Comparison of ENCODE assay signal across 1 cellular context in the genomic region with DNA sequence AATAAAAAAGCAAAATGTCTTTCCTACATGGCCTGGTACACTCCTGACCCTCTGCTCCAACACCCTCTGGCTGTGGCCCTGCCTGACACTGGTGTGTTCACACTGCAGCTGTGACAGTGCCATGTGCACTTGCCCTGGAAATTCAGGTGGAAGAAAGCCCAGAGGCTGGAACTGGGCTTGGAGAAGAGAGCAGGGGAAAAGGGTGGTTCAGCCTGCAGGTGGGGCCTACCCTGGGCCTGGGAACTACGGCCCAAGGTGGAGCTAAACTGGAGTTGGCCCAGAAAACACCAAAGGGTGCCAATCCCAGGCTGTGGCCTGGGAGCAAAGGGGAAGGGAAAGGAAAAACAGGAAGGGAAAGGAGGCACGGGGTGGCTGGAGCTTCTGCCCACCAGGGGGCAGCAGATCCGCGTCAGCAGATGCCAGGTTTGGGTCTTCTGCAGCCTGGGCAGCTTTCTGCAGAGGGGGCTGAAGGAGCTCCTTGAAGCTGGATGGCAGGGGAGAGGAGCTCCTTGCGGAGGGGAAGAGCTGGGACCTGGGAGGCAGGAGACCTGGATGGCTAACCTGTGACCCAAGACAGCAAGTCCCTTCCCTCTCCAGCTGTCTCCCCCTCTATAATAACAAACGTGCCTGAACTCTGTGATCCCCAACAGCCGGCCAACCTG.
A peak's percentile ranks its signal among the peaks of the same experiment; 100 is the strongest.
TF ChIP-seq lines count a peak whose summit lies in the region.

No MANE protein-coding gene starts in this region.

TF ChIP-seq in K562, 482 proteins besides CTCF, POLR2A, EP300 and RAD21 (continued from another document):
- TF ChIP-seq NFATC3 (IDR thresholded peaks at IDR 0.05) (no peak), FOXP4 (CRISPR knock-in tag; IDR thresholded peaks at IDR 0.05; ENCODE audit: borderline replicate concordance) (0 out of 2 replicates have a peak, but pooled peaks have one; percentile 20), ARID2 (IDR thresholded peaks at IDR 0.05) (peak; percentile 62; the same call in 1 of the 2 replicates), SP1 (CRISPR knock-in tag; IDR thresholded peaks at IDR 0.05) (0 out of 2 replicates have a peak, but pooled peaks have one; percentile 22), KDM1A (IDR thresholded peaks at IDR 0.05) (no peak), CREB1 (IDR thresholded peaks at IDR 0.05) (no peak), CREB1 (CRISPR knock-in tag; IDR thresholded peaks at IDR 0.05) (peak; percentile 41; the same call in 1 of the 2 replicates), THRAP3 (IDR thresholded peaks at IDR 0.05; ENCODE audit: borderline replicate concordance) (peak; percentile 52; the same call in 1 of the 2 replicates), FOXA3 (CRISPR knock-in tag; conservative IDR thresholded peaks at IDR 0.05 in 1 of 2, IDR thresholded peaks at IDR 0.05 in 1 of 2) (no peak), SMC3 (conservative IDR thresholded peaks at IDR 0.05; ENCODE audit: insufficient read depth, low read depth, low read length) (peak; percentile 80), MYNN (IDR thresholded peaks at IDR 0.05) (0 out of 2 replicates have a peak, but pooled peaks have one; percentile 28), MYNN (CRISPR knock-in tag; IDR thresholded peaks at IDR 0.05) (no peak), MAZ (CRISPR knock-in tag; conservative IDR thresholded peaks at IDR 0.05 in 1 of 2, IDR thresholded peaks at IDR 0.05 in 1 of 2) (peak in 1 of 2 experiments; percentile 72; a peak in 2 of 4 replicates), KAT7 (CRISPR knock-in tag; IDR thresholded peaks at IDR 0.05; ENCODE audit: borderline replicate concordance) (0 out of 2 replicates have a peak, but pooled peaks have one; percentile 50), CREM (IDR thresholded peaks at IDR 0.05; ENCODE audit: low read depth) (peak; percentile 66)
- TF ChIP-seq, protein P1, sequence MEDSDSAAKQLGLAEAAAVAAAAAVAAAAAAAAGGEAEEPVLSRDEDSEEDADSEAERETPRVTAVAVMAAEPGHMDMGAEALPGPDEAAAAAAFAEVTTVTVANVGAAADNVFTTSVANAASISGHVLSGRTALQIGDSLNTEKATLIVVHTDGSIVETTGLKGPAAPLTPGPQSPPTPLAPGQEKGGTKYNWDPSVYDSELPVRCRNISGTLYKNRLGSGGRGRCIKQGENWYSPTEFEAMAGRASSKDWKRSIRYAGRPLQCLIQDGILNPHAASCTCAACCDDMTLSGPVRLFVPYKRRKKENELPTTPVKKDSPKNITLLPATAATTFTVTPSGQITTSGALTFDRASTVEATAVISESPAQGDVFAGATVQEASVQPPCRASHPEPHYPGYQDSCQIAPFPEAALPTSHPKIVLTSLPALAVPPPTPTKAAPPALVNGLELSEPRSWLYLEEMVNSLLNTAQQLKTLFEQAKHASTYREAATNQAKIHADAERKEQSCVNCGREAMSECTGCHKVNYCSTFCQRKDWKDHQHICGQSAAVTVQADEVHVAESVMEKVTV (CRISPR knock-in tag; IDR thresholded peaks at IDR 0.05): peak; percentile 50; the same call in 1 of the 2 replicates
TF ChIP-seq in K562: peak in this region for 29.
